Comparison of ENCODE assay signal across 12 cellular contexts in the genomic region with DNA sequence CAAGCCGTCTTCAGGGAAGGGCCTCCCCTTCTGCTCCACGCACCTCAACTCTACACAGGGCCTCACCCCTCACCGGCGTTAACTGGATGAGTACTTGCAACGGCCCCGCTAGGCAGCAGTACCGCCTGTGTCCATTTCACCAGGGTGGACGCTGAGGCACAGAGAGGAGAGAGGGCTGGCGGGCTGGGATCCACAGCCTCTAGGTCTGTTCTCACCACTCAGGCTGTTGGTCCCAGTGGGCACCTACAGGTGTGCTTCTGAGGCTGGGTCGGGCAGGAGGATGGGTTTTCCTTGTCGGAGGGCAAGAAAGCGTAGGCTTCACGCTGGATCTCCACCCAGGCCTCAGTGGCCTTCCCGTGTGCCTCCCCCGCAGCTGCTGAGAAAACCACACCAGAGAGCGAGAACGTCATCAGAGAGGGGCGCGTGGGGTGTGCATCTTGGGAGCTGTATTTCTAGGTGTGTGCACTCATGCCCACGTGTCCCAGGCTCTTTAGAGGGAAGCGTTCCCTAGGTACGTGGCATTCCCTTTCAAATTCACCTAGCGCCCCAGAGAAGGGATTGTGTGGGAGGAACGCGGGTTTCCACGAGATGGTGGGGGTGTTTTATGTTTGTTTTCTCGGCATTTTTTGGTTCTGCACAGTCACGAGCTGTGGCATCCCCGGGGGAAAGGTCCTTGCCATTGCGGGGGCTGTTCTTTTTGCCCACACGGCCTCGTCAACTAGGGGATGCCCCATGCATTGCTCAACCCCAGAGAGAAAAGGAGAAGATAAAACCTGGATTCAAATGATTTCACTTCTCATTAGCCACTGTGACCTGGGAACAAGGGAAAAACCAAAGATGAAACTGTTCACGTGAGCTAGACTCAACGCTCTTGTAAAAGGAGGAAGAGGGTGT.
DNase-seq lines count a peak whose midpoint lies in the region; ATAC-seq, FAIRE-seq and TF ChIP-seq lines count a peak whose summit lies in the region.
"Had no signal": no experiment of that assay in that cellular context is flagged by ENCODE, and none has a peak within 500 bp of the region (broad histone marks: within the 10 kb centered on the region; RNA-seq: fewer than 3 reads in every experiment).

No MANE protein-coding gene starts in this region.

- DNase-seq in activated effector memory CD4-positive, alpha-beta T cell treated with anti-CD3 and anti-CD28 coated beads, Interleukin-2, amount 50 U/mL, for 16 hours, result peak; percentile 72
- DNase-seq in activated effector memory CD4-positive, alpha-beta T cell treated with Interleukin-2 at 50 U/mL for 16 hours, result no peak
- peak; percentile 71 for DNase-seq in NB4 (ENCODE audit: low read depth)
- DNase-seq in kidney glomerular epithelial cell (lab: John Stamatoyannopoulos, UW), result peak; percentile 24
- DNase-seq in stimulated activated naive CD8-positive, alpha-beta T cell treated with anti-CD3 and anti-CD28 coated beads, Interleukin-15, amount 100 ng/mL, for 72 hours, result peak; percentile 36 to 46
- DNase-seq in RCC 7860 (ENCODE audit: low spot score), result no peak
- no peak for DNase-seq in erythroblast (lab: John Stamatoyannopoulos, UW)
- DNase-seq in endothelial cell (ENCODE audit: low spot score), result no peak
- DNase-seq: SW 1271 had no signal

- H3K4me1 Mint-ChIP-seq in stimulated activated naive CD8-positive, alpha-beta T cell treated with anti-CD3 and anti-CD28 coated beads, Interleukin-15, amount 100 ng/mL, for 72 hours, result peaks cover 48% of the 10 kb centered on the region
- H3K4me1 Mint-ChIP-seq in endothelial cell (ENCODE audit: unreplicated experiment), result no peaks in the 10 kb centered on the region

- no peak for FAIRE-seq in RCC 7860 (lab: Jason Lieb, UNC)

- H3K9me3 Mint-ChIP-seq in stimulated activated naive CD8-positive, alpha-beta T cell treated with anti-CD3 and anti-CD28 coated beads, Interleukin-15, amount 100 ng/mL, for 72 hours, result no peaks in the 10 kb centered on the region
- no peaks in the 10 kb centered on the region for H3K9me3 Mint-ChIP-seq in endothelial cell (ENCODE audit: unreplicated experiment)

- peak overlapping the region; percentile 62 to 71 for H3K4me3 Mint-ChIP-seq in stimulated activated naive CD8-positive, alpha-beta T cell treated with anti-CD3 and anti-CD28 coated beads, Interleukin-15, amount 100 ng/mL, for 72 hours
- H3K4me3 Mint-ChIP-seq in endothelial cell (ENCODE audit: unreplicated experiment), result no peak overlapping the region

- H3K27ac Mint-ChIP-seq in stimulated activated naive CD8-positive, alpha-beta T cell treated with anti-CD3 and anti-CD28 coated beads, Interleukin-15, amount 100 ng/mL, for 72 hours, result peak overlapping the region; percentile 35 to 80
- H3K27ac Mint-ChIP-seq in endothelial cell (ENCODE audit: unreplicated experiment), result no peak overlapping the region

- no peaks in the 10 kb centered on the region for H3K36me3 Mint-ChIP-seq in endothelial cell (ENCODE audit: low read depth, unreplicated experiment)

- peaks cover 24% of the 10 kb centered on the region for H3K27me3 Mint-ChIP-seq in stimulated activated naive CD8-positive, alpha-beta T cell treated with anti-CD3 and anti-CD28 coated beads, Interleukin-15, amount 100 ng/mL, for 72 hours
- peaks cover 2% of the 10 kb centered on the region for H3K27me3 Mint-ChIP-seq in endothelial cell (ENCODE audit: unreplicated experiment)

- TF ChIP-seq POLR2A in NB4 (IDR thresholded peaks at IDR 0.05; ENCODE audit: extremely low read depth, insufficient read length), result no peak
- TF ChIP-seq POLR2A in erythroblast (IDR thresholded peaks at IDR 0.05; ENCODE audit: low read length), result no peak

- peak; percentile 75 for ATAC-seq in stimulated activated naive CD8-positive, alpha-beta T cell treated with anti-CD3 and anti-CD28 coated beads, Interleukin-15, amount 100 ng/mL, for 72 hours
- ATAC-seq: HCT116 had no signal

- no peak overlapping the region for H3K4me3 ChIP-seq in NB4 (ENCODE audit: low read depth, low read length)
- H3K4me3 ChIP-seq: cardiac muscle cell, right atrium auricular region had no signal

- TF ChIP-seq CTCF in NB4 (IDR thresholded peaks at IDR 0.05; ENCODE audit: low read depth, low read length) (no peak), endothelial cell (IDR thresholded peaks at IDR 0.05; ENCODE audit: unreplicated experiment) (no peak)

Comparison
In these comparisons a context has a peak if more than half of its experiments do, and no peak if none do; other contexts are left out.
1. DNase-seq: peak in activated effector memory CD4-positive, alpha-beta T cell treated with anti-CD3 and anti-CD28 coated beads, Interleukin-2, amount 50 U/mL, for 16 hours (single experiment), NB4 (single experiment), kidney glomerular epithelial cell (single experiment) and stimulated activated naive CD8-positive, alpha-beta T cell treated with anti-CD3 and anti-CD28 coated beads, Interleukin-15, amount 100 ng/mL, for 72 hours (2 of 2); none in activated effector memory CD4-positive, alpha-beta T cell treated with Interleukin-2 at 50 U/mL for 16 hours (single experiment), RCC 7860 (single experiment), erythroblast (0 of 2) and endothelial cell (single experiment).